Comparison of ENCODE assay signal across 7 cellular contexts in the genomic region with DNA sequence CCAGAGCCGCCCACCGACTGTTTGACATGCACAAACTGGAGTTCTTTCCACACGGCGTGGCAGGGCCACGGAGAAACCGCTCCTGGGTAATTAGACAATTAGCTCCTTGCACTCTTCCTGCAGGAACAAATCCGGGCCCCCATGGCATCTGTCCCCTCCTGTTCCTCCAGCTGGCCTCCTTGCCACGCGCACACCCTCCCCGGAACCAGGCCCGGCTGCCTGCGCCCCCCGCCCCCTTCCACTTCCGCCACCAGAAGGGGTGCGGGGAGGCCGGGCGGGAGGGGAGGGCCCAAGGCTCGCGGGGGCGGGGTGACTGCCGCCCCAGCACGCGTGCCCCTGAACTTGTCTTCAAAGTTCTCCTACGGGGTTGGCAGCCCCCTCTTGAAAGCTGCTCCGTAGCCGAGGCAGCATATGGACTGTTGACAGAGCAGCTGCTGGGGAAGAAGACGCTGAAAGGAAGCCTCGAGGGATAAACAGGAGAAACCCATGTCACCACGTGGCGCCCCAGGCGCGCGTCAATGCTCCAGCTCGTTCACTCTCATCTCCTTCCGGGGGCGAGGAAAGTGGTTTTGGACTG.
A peak's percentile ranks its signal among the peaks of the same experiment; 100 is the strongest.
DNase-seq lines count a peak whose midpoint lies in the region; ATAC-seq and TF ChIP-seq lines count a peak whose summit lies in the region.

No MANE protein-coding gene starts in this region.

- H3K9me3 ChIP-seq in esophagus muscularis mucosa = no peaks in the 10 kb centered on the region

- H3K36me3 ChIP-seq in esophagus muscularis mucosa = no peaks in the 10 kb centered on the region

- intact Hi-C loops in esophagus muscularis mucosa (cut with DNase I) = no loop called here

- WGBS in esophagus muscularis mucosa = 44% methylated on average over 30 of the region's 36 CpGs

- H3K4me1 ChIP-seq in esophagus muscularis mucosa = peaks cover 0 to 11% (median 2%) of the 10 kb centered on the region in 4 donors

- TF ChIP-seq POLR2A in esophagus muscularis mucosa (IDR thresholded peaks at IDR 0.05; ENCODE audit: low read depth) = no peak

- H3K27me3 ChIP-seq in esophagus muscularis mucosa = no peaks in the 10 kb centered on the region

- DNase-seq in NCI-H774 (lab: John Stamatoyannopoulos, UW) (peak; percentile 12), esophagus muscularis mucosa (ENCODE audit: extremely low spot score) (peak; percentile 90)
- peak; percentile 24 for DNase-seq in stimulated activated CD4-positive, alpha-beta T cell treated with anti-CD3 and anti-CD28 coated beads, Interleukin-2, amount 100 ng/mL, for 4 hours (ENCODE audit: low read depth)

- H3K27ac ChIP-seq in esophagus muscularis mucosa (replicated peaks in 1 of 4) = no peak overlapping the region

- TF ChIP-seq EP300 in esophagus muscularis mucosa (IDR thresholded peaks at IDR 0.05) = no peak

- TF ChIP-seq CTCF in esophagus muscularis mucosa (IDR thresholded peaks at IDR 0.05) = no peak

- ATAC-seq in GM18868 (IDR thresholded peaks at IDR 0.05; ENCODE audit: unreplicated experiment) = peak; percentile 67
- no peak for ATAC-seq in HG03159 (IDR thresholded peaks at IDR 0.05; ENCODE audit: unreplicated experiment)
- ATAC-seq in GM18873 (IDR thresholded peaks at IDR 0.05; ENCODE audit: low FRiP score, unreplicated experiment) = no peak
- ATAC-seq in GM21367 (IDR thresholded peaks at IDR 0.05; ENCODE audit: unreplicated experiment) = no peak

- peak overlapping the region; percentile 30 to 56 (median 46) for H3K4me3 ChIP-seq in esophagus muscularis mucosa

Comparison
In these comparisons a context has a peak if more than half of its experiments do, and no peak if none do; other contexts are left out.
1. DNase-seq: peak in every context shown above with its lines; median percentile 90 in esophagus muscularis mucosa; 24 in stimulated activated CD4-positive, alpha-beta T cell treated with anti-CD3 and anti-CD28 coated beads, Interleukin-2, amount 100 ng/mL, for 4 hours; 12 in NCI-H774.